Comparison of ENCODE assay signal across 8 cellular contexts in the genomic region with DNA sequence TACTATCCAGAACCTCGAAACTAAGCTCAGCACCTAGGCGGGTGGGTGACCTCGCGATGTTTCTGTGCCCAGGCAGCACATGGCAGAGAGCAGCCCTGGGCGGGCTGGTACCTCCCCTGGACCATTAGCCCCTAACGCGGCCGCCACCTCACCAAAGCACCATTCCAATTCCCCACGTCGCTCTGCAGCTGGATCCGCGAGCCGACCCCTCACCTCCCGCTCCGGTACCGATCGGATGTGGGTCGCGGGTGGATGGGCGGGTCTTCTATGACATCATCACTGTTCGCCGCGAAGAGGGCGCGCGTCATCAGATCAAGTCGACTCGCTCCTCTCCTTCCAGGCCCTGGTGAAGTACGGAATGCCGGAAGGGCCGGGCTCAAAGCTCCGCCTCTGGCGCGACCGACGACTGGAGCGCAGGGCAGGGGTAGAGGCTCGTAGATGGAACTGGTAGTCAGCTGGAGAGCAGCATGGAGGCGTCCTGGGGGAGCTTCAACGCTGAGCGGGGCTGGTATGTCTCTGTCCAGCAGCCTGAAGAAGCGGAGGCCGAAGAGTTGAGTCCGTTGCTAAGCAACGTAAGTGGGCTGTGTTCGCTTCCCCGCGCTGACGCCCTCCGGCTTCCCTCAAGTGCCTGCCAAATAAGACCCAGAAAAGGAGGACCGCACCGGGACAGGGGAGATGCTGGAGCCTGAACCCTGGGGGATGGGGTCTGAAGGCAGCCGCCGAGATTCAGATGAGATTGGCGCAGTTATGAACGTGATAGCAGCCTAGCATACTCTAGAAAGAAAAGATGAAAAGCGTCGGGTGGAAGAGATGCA. TPM values are rescaled to one million over a fixed set of nuclear protein-coding genes. Genes with fewer than 3 reads are reported as not detected.
DNase-seq lines count a peak whose midpoint lies in the region; ATAC-seq and TF ChIP-seq lines count a peak whose summit lies in the region.

TSS of gene SLC38A6 (plus strand) at position 435 of the 815 bp plus-strand sequence. CDS start at position 468, 33 bp downstream.
TSS of gene TRMT5 (minus strand) at position 269 of the 815 bp plus-strand sequence. CDS start at position 163, 106 bp downstream.

- peak within 1 kb of the TSS; percentile 87 to 97 for H3K4me3 ChIP-seq in SK-N-SH (ENCODE audit: low read depth in 2 of 2, low read length in 1 of 2)
- H3K4me3 ChIP-seq in osteoblast (ENCODE audit: insufficient read depth, low read length): peak within 1 kb of the TSS; percentile 91
- peak within 1 kb of the TSS; percentile 76 to 80 for H3K4me3 ChIP-seq in testis

- H3K9me2 ChIP-seq in SK-N-SH: no peaks in the 10 kb centered on the region

- TF ChIP-seq EP300 in SK-N-SH (IDR thresholded peaks at IDR 0.05; ENCODE audit: borderline replicate concordance in 1 of 2, low read depth in 1 of 2, low read length in 1 of 2): no peak

- H3K27me3 ChIP-seq in SK-N-SH (ENCODE audit: insufficient read depth) (no peaks in the 10 kb centered on the region), osteoblast (ENCODE audit: insufficient read depth, low read length) (no peaks in the 10 kb centered on the region), testis (no peaks in the 10 kb centered on the region)

- H3K4me1 ChIP-seq in SK-N-SH (ENCODE audit: control insufficient read depth in 1 of 2, insufficient read depth in 2 of 2, low read depth in 1 of 2, low read length in 1 of 2) (peaks cover 12 to 27% of the 10 kb centered on the region in 2 experiments; a peak in 3 of 4 replicates), osteoblast (ENCODE audit: insufficient read depth, low read length) (peaks cover 26% of the 10 kb centered on the region), testis (no peaks in the 10 kb centered on the region)

- H3K36me3 ChIP-seq in SK-N-SH (replicated peaks in 1 of 2; ENCODE audit: control insufficient read depth in 1 of 2, insufficient read depth in 2 of 2, low read length in 1 of 2): peaks cover 40 to 49% of the 10 kb centered on the region in 2 experiments
- H3K36me3 ChIP-seq in osteoblast (ENCODE audit: insufficient read depth, low read length): peaks cover 11% of the 10 kb centered on the region
- H3K36me3 ChIP-seq in testis (ENCODE audit: low read depth, missing control alignments): no peaks in the 10 kb centered on the region

- POLR2A ChIA-PET in SK-N-SH (lab: Yijun Ruan, JAX): interaction anchor here (0.8 kb wide), 1 partner anchor 12 kb away, joined by 3 read pairs; no protein-coding TSS in a partner anchor

- TF ChIP-seq CTCF in SK-N-SH (IDR thresholded peaks at IDR 0.05) (no peak), osteoblast (IDR thresholded peaks at IDR 0.05; ENCODE audit: extremely low read depth, low read depth, low read length) (no peak), testis (IDR thresholded peaks at IDR 0.05) (peak in 1 of 3 experiments; percentile 12)

- no peaks in the 10 kb centered on the region for H3K9me3 Mint-ChIP-seq in activated naive CD8-positive, alpha-beta T cell treated with anti-CD3 and anti-CD28 coated beads for 36 hours

- H3K4me3 Mint-ChIP-seq in activated naive CD8-positive, alpha-beta T cell treated with anti-CD3 and anti-CD28 coated beads for 36 hours: no peak within 1 kb of the TSS

- peaks cover 5% of the 10 kb centered on the region for H3F3A ChIP-seq in SK-N-SH (replicated peaks; ENCODE audit: insufficient read depth)

- H4K20me1 ChIP-seq in SK-N-SH (ENCODE audit: insufficient read depth) (no peaks in the 10 kb centered on the region), osteoblast (ENCODE audit: insufficient read depth, low read length) (no peaks in the 10 kb centered on the region)

- intact Hi-C loops in head of caudate nucleus (cut with DNase I) (no loop called here), testis (cut with DNase I; ENCODE audit: low total_unique reads) (no loop called here)

- under 1% methylated on average over 24 of the region's 58 CpGs for WGBS in SK-N-SH (ENCODE audit: low lambda C conversion rate)
- 0 to 1% methylated on average over 36 to 52 of the region's 58 CpGs for WGBS in testis, 2 donors

- no peak; the same call in 1 of the 2 replicates for TF ChIP-seq RAD21 in SK-N-SH (IDR thresholded peaks at IDR 0.05; ENCODE audit: low read length)

- no peaks in the 10 kb centered on the region for H3K27me3 Mint-ChIP-seq in activated naive CD8-positive, alpha-beta T cell treated with anti-CD3 and anti-CD28 coated beads for 36 hours

- peaks cover 27% of the 10 kb centered on the region for H3K4me1 Mint-ChIP-seq in activated naive CD8-positive, alpha-beta T cell treated with anti-CD3 and anti-CD28 coated beads for 36 hours

- peak within 1 kb of the TSS; percentile 87 for H3K4me2 ChIP-seq in SK-N-SH
- peak within 1 kb of the TSS; percentile 94 for H3K4me2 ChIP-seq in osteoblast (ENCODE audit: insufficient read depth, low read length)

- peak within 1 kb of the TSS; percentile 86 to 88 for H3K27ac ChIP-seq in SK-N-SH (ENCODE audit: low read depth in 2 of 2, low read length in 1 of 2)
- H3K27ac ChIP-seq in osteoblast (ENCODE audit: low read depth, low read length): peak within 1 kb of the TSS; percentile 96
- H3K27ac ChIP-seq in testis: peak within 1 kb of the TSS; percentile 71 to 90

- ATAC-seq in HG02623 (IDR thresholded peaks at IDR 0.05; ENCODE audit: unreplicated experiment): peak; percentile 88

- peaks cover 75% of the 10 kb centered on the region for H3K79me2 ChIP-seq in SK-N-SH (ENCODE audit: insufficient read depth)
- peaks cover 60% of the 10 kb centered on the region for H3K79me2 ChIP-seq in osteoblast (ENCODE audit: insufficient read depth, low read length)

- DNase-seq in NCI-H1092 treated with DMSO at 0.1 percent for 48 hours (lab: John Stamatoyannopoulos, UW): peak; percentile 96
- DNase-seq in SK-N-SH: peak; percentile 90
- peak; percentile 87 for DNase-seq in activated naive CD8-positive, alpha-beta T cell treated with anti-CD3 and anti-CD28 coated beads for 36 hours
- DNase-seq in head of caudate nucleus: peak; percentile 91 to 98 (median 96)
- peak; percentile 93 for DNase-seq in osteoblast (ENCODE audit: insufficient read length, low spot score, missing footprints)
- peak; percentile 97 for DNase-seq in testis

- no peak within 1 kb of the TSS for H3K27ac Mint-ChIP-seq in activated naive CD8-positive, alpha-beta T cell treated with anti-CD3 and anti-CD28 coated beads for 36 hours

- H3K36me3 Mint-ChIP-seq in activated naive CD8-positive, alpha-beta T cell treated with anti-CD3 and anti-CD28 coated beads for 36 hours: peaks cover 31% of the 10 kb centered on the region

- CTCF ChIA-PET in SK-N-SH (lab: Yijun Ruan, JAX): interaction anchor here (0.8 to 2.6 kb wide), 5 partner anchors 13 to 299 kb away, joined by 3 to 9 read pairs (median 3); no protein-coding TSS in a partner anchor

- TF ChIP-seq POLR2A in GM10847 (IDR thresholded peaks at IDR 0.05; ENCODE audit: extremely low read depth, insufficient read length): peak; percentile 67
- TF ChIP-seq POLR2A in testis (IDR thresholded peaks at IDR 0.05): no peak

- H2AFZ ChIP-seq in SK-N-SH (ENCODE audit: low read depth) (peak within 1 kb of the TSS; percentile 66), osteoblast (ENCODE audit: low read length) (peak within 1 kb of the TSS; percentile 92)

- H3K9ac ChIP-seq in SK-N-SH: peak within 1 kb of the TSS; percentile 85

- H3K9me3 ChIP-seq in SK-N-SH (no peaks in the 10 kb centered on the region), osteoblast (ENCODE audit: low read depth, low read length) (no peaks in the 10 kb centered on the region), testis (no peaks in the 10 kb centered on the region)

TF ChIP-seq in SK-N-SH, 30 proteins besides CTCF, POLR2A, EP300 and RAD21 (continues in another document):
- TF ChIP-seq USF2 (IDR thresholded peaks at IDR 0.05; ENCODE audit: borderline replicate concordance, low read depth, low read length) (no peak), GATA2 (CRISPR knock-in tag; IDR thresholded peaks at IDR 0.05) (no peak), RCOR1 (IDR thresholded peaks at IDR 0.05; ENCODE audit: low read length) (no peak), FOXJ3 (CRISPR knock-in tag; IDR thresholded peaks at IDR 0.05) (0 out of 2 replicates have a peak, but pooled peaks have one; percentile 14), ZBTB33 (IDR thresholded peaks at IDR 0.05; ENCODE audit: borderline replicate concordance, low read depth) (peak; percentile 90)

RNA-seq across cellular contexts. Expression of gene SLC38A6, which starts in this region (rescaled TPM):
- polyA plus RNA-seq in SK-N-SH (2012; rRNA removed): 10.4 and 15.3 TPM in 2 replicates
- 13.0 and 14.4 TPM in 2 replicates for polyA plus RNA-seq in SK-N-SH (2012; cell fraction: cytosol; rRNA removed)
- 13.5 and 28.2 TPM in 2 replicates for polyA plus RNA-seq in SK-N-SH (2012; cell fraction: nucleus; rRNA removed)
- 1 to 10 TPM; 3.3 to 4.0 TPM for total RNA-seq in activated naive CD8-positive, alpha-beta T cell treated with anti-CD3 and anti-CD28 coated beads for 36 hours
- 112 TPM in 2 replicates for total RNA-seq in osteoblast
- total RNA-seq in testis: 10 to 100 TPM; 26.6 to 28.6 TPM
- 20.8 TPM for polyA plus RNA-seq in testis (ENCODE audit: insufficient read depth, low read depth, low replicate concordance)

RNA-seq across cellular contexts. Expression of gene TRMT5, which starts in this region (rescaled TPM):
- 4.0 TPM in 2 replicates for polyA plus RNA-seq in SK-N-SH (2012; rRNA removed)
- polyA plus RNA-seq in SK-N-SH (2012; cell fraction: cytosol; rRNA removed): 6.3 and 6.8 TPM in 2 replicates
- polyA plus RNA-seq in SK-N-SH (2012; cell fraction: nucleus; rRNA removed): 2.8 and 4.4 TPM in 2 replicates
- 10 to 100 TPM; 20.8 to 24.8 TPM for total RNA-seq in activated naive CD8-positive, alpha-beta T cell treated with anti-CD3 and anti-CD28 coated beads for 36 hours
- 11.2 and 13.8 TPM in 2 replicates for total RNA-seq in osteoblast
- total RNA-seq in testis: 10 to 100 TPM; 15.2 to 26.0 TPM
- polyA plus RNA-seq in testis (ENCODE audit: insufficient read depth, low read depth, low replicate concordance): 27.6 TPM

Comparison
In these comparisons a context has a peak if more than half of its experiments do, and no peak if none do; other contexts are left out.
1. Peak in every context shown above with its lines: DNase-seq, ATAC-seq, H3K4me3 ChIP-seq and H3K27ac ChIP-seq.
2. RNA of gene SLC38A6 (total RNA-seq): 112 TPM in osteoblast and 26.6 to 28.6 TPM in testis; 3.3 to 4.0 TPM in activated naive CD8-positive, alpha-beta T cell treated with anti-CD3 and anti-CD28 coated beads for 36 hours; every median in the first group is over 4 times any median in the second.